In the genomic region with DNA sequence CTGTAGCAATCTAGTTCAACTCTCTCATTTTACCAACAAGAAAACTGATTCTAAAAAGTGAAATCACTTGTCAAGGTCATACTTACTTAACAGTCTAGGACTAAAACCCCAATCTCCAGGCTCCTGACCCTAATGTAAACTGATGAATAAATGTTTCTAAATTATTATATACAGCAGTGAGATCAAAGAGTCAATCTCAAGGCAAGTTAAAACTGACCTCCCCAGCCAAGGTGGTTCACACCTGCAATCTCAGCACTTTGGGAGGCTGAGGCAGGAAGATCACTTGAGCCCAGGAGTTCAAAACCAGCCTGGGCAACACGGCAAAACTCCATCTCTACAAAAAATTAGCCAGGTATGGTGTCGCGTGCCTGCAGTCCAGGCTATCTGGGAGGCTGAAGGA, we compare ENCODE assay signal across 11 cellular contexts. TPM values are rescaled to one million over a fixed set of nuclear protein-coding genes. Genes with fewer than 3 reads are reported as not detected.
A peak's percentile ranks its signal among the peaks of the same experiment; 100 is the strongest.
DNase-seq lines count a peak whose midpoint lies in the region; ATAC-seq and TF ChIP-seq lines count a peak whose summit lies in the region.
"Had no signal": no experiment of that assay in that cellular context is flagged by ENCODE, and none has a peak within 500 bp of the region (broad histone marks: within the 10 kb centered on the region; RNA-seq: fewer than 3 reads in every experiment).

No MANE protein-coding gene starts in this region.

- no peak overlapping the region for H3K4me3 ChIP-seq in CD8-positive, alpha-beta memory T cell (ENCODE audit: low read length)
- H3K4me3 ChIP-seq in Panc1 (ENCODE audit: low read depth in 2 of 2, low read length in 2 of 2) (0 out of 4 replicates have a peak overlapping the region, but pooled peaks of 1 of the 2 experiments have one; percentile 1), gastrocnemius medialis (no peak overlapping the region), ovary (no peak overlapping the region)
- H3K4me3 ChIP-seq: Peyer's patch had no signal

- no peak for TF ChIP-seq EP300 in ovary (IDR thresholded peaks at IDR 0.05)

- POLR2A ChIA-PET in CD8-positive, alpha-beta memory T cell (lab: Charles Lee): interaction anchor here (0.5 to 0.9 kb wide), 2 partner anchors 16 to 48 kb away, joined by 3 read pairs; no protein-coding TSS in a partner anchor
- POLR2A ChIA-PET in Panc1 (lab: Charles Lee): interaction anchor here (1.0 kb wide), 1 partner anchor 93 kb away, joined by 3 read pairs; a partner anchor contains a TSS

- CTCF ChIA-PET in CD8-positive, alpha-beta memory T cell (lab: Charles Lee): interaction anchor here (0.7 to 1.4 kb wide), 2 partner anchors 10 to 17 kb away, joined by 3 to 4 read pairs; no protein-coding TSS in a partner anchor
- CTCF ChIA-PET in Panc1 (lab: Charles Lee): interaction anchor here (0.6 to 0.7 kb wide), 2 partner anchors 22 to 51 kb away, joined by 6 to 10 read pairs; no protein-coding TSS in a partner anchor

- peak overlapping the region in 3 of 8 donors; percentile 6 to 74 (median 32) for H3K27ac Mint-ChIP-seq in CD8-positive, alpha-beta memory T cell

- no peak for ATAC-seq in Panc1
- no peak for ATAC-seq in gastrocnemius medialis
- ATAC-seq in GM18870 (IDR thresholded peaks at IDR 0.05; ENCODE audit: unreplicated experiment): no peak

- H3K4me1 Mint-ChIP-seq in CD8-positive, alpha-beta memory T cell: peaks cover 22 to 44% (median 39%) of the 10 kb centered on the region in 3 donors

- TF ChIP-seq POLR2A in gastrocnemius medialis (IDR thresholded peaks at IDR 0.05) (no peak), ovary (IDR thresholded peaks at IDR 0.05) (no peak)

- intact Hi-C loops in Panc1 (cut with micrococcal nuclease; ENCODE audit: unreplicated experiment) (no loop called here), gastrocnemius medialis (cut with DNase I; ENCODE audit: low total_unique reads) (no loop called here), ovary (cut with DNase I) (no loop called here)

- H3K4me1 ChIP-seq in CD8-positive, alpha-beta memory T cell (ENCODE audit: insufficient read depth, low read length): peaks cover 3% of the 10 kb centered on the region
- H3K4me1 ChIP-seq in Panc1 (ENCODE audit: control insufficient read depth, insufficient read depth, low read length) (peaks cover 43% of the 10 kb centered on the region), gastrocnemius medialis (peaks cover 56 to 75% of the 10 kb centered on the region in 2 donors), ovary (ENCODE audit: insufficient read depth) (no peaks in the 10 kb centered on the region)

- TF ChIP-seq CTCF in Panc1 (IDR thresholded peaks at IDR 0.05): no peak
- TF ChIP-seq CTCF in gastrocnemius medialis (IDR thresholded peaks at IDR 0.05 in 4 of 5, conservative IDR thresholded peaks at IDR 0.05 in 1 of 5): no peak
- TF ChIP-seq CTCF in ovary (IDR thresholded peaks at IDR 0.05): no peak

- peak overlapping the region; percentile 35 for H3K27ac ChIP-seq in CD8-positive, alpha-beta memory T cell (ENCODE audit: low read depth, low read length)
- H3K27ac ChIP-seq in Panc1 (ENCODE audit: low read length) (peak overlapping the region; percentile 90), epithelial cell of prostate (peak overlapping the region; percentile 81), gastrocnemius medialis (peak overlapping the region; percentile 88 to 96 (median 93)), substantia nigra (ENCODE audit: low read depth, low read length, poor library complexity, severe bottlenecking) (no peak overlapping the region), ovary (no peak overlapping the region)

- H3K27me3 Mint-ChIP-seq in CD8-positive, alpha-beta memory T cell: no peaks in the 10 kb centered on the region

- in situ Hi-C loops in Panc1 (cut with HindIII; ENCODE audit: low pct_unique_long_range_greater_than_20kb, low sequenced_read_pairs) (no loop called here), gastrocnemius medialis (cut with MboI; ENCODE audit: low sequenced_read_pairs in 4 of 4) (no loop called here)

- BruUV-seq in Panc1 (replicated peaks; lab: Mats Ljungman, UMichigan): no TSS peak

- no peaks in the 10 kb centered on the region for H3K9me3 ChIP-seq in CD8-positive, alpha-beta memory T cell (ENCODE audit: low read length)
- H3K9me3 ChIP-seq in Panc1 (ENCODE audit: control insufficient read depth, insufficient read depth, low read depth, low read length): no peaks in the 10 kb centered on the region
- no peaks in the 10 kb centered on the region for H3K9me3 ChIP-seq in gastrocnemius medialis
- no peaks in the 10 kb centered on the region for H3K9me3 ChIP-seq in ovary
- H3K9me3 ChIP-seq: Peyer's patch had no signal

- H3K36me3 ChIP-seq in CD8-positive, alpha-beta memory T cell (ENCODE audit: insufficient read depth, low read length): no peaks in the 10 kb centered on the region
- H3K36me3 ChIP-seq in Panc1 (ENCODE audit: control insufficient read depth, insufficient read depth, low read length): no peaks in the 10 kb centered on the region
- no peaks in the 10 kb centered on the region for H3K36me3 ChIP-seq in gastrocnemius medialis
- H3K36me3 ChIP-seq in ovary: no peaks in the 10 kb centered on the region
- H3K36me3 ChIP-seq: Peyer's patch had no signal

- DNase-seq in CD8-positive, alpha-beta memory T cell: no peak
- DNase-seq in Panc1 (ENCODE audit: low read depth, low spot score) (no peak), epithelial cell of prostate (ENCODE audit: low read depth, low spot score) (no peak), gastrocnemius medialis (no peak), NCI-H446 treated with DMSO at 0.1 percent for 48 hours (lab: John Stamatoyannopoulos, UW) (no peak), substantia nigra (lab: John Stamatoyannopoulos, UW) (no peak), ovary (no peak)
- DNase-seq: left cardiac atrium, Peyer's patch, T-helper 9 cell had no signal

- no peaks in the 10 kb centered on the region for H3K9me3 Mint-ChIP-seq in CD8-positive, alpha-beta memory T cell

- H3K4me3 Mint-ChIP-seq in CD8-positive, alpha-beta memory T cell: no peak overlapping the region

- no peaks in the 10 kb centered on the region for H3K27me3 ChIP-seq in CD8-positive, alpha-beta memory T cell (ENCODE audit: insufficient read depth, low read length, poor library complexity, severe bottlenecking)
- no peaks in the 10 kb centered on the region for H3K27me3 ChIP-seq in Panc1 (ENCODE audit: control insufficient read depth, insufficient read depth, low read length)
- no peaks in the 10 kb centered on the region for H3K27me3 ChIP-seq in gastrocnemius medialis
- H3K27me3 ChIP-seq in ovary: no peaks in the 10 kb centered on the region
- H3K27me3 ChIP-seq: Peyer's patch had no signal

- H3K36me3 Mint-ChIP-seq in CD8-positive, alpha-beta memory T cell: peaks cover 0 to 12% (median 7%) of the 10 kb centered on the region in 3 donors

- 86 to 93% (median 87%) methylated on average over 3 of the region's 3 CpGs for WGBS in ovary, 3 donors

RNA-seq across cellular contexts. Expression of a gene that starts 15.3 kb away (rescaled TPM):
- 10 to 100 TPM; 43.9 to 48.2 TPM for total RNA-seq in CD8-positive, alpha-beta memory T cell
- 27.3 TPM for polyA plus RNA-seq in CD8-positive, alpha-beta memory T cell
- total RNA-seq in Panc1 (2021; ENCODE audit: unreplicated experiment) (117 TPM), gastrocnemius medialis (100 to 1,000 TPM; 371 to 626 (median 552) TPM), ovary (10 to 100 TPM; 30.4 to 71.5 (median 42.3) TPM)
- polyA plus RNA-seq in Panc1 (2012; ENCODE audit: insufficient read length): 52.1 TPM
- 10 to 100 TPM; 16.2 to 35.7 TPM for polyA plus RNA-seq in ovary

Comparison
In these comparisons a context has a peak if more than half of its experiments do, and no peak if none do; other contexts are left out.
1. H3K27ac ChIP-seq: peak in CD8-positive, alpha-beta memory T cell (single experiment), Panc1 (single experiment), epithelial cell of prostate (single experiment) and gastrocnemius medialis (4 of 4); none in substantia nigra (single experiment) and ovary (0 of 2).